Comparison of ENCODE assay signal across 10 cellular contexts in genomic region chr12:128794661-128795529, GRCh38. TPM values are rescaled to one million over a fixed set of nuclear protein-coding genes. Genes with fewer than 3 reads are reported as not detected.
DNase-seq lines count a peak whose midpoint lies in the region; ATAC-seq, FAIRE-seq and TF ChIP-seq lines count a peak whose summit lies in the region.
"Had no signal": no experiment of that assay in that cellular context is flagged by ENCODE, and none has a peak within 500 bp of the region (broad histone marks: within the 10 kb centered on the region; RNA-seq: fewer than 3 reads in every experiment).

No MANE protein-coding gene starts in this region.

- H3K4me1 Mint-ChIP-seq in GM23338, result peaks cover 4% of the 10 kb centered on the region; the same call in 1 of the 3 replicates

- peak overlapping the region; percentile 43 for H3K4me3 ChIP-seq in Loucy (ENCODE audit: low read length, poor library complexity, severe bottlenecking)
- no peak overlapping the region for H3K4me3 ChIP-seq in HepG2 (replicated peaks in 1 of 3; ENCODE audit: insufficient read depth in 1 of 3, low read depth in 2 of 3, low read length in 3 of 3)
- H3K4me3 ChIP-seq in GM23338, result no peak overlapping the region

- TF ChIP-seq POLR2A in GM12891 (IDR thresholded peaks at IDR 0.05; ENCODE audit: low read depth, low read length), result no peak
- TF ChIP-seq POLR2A in HepG2 (IDR thresholded peaks at IDR 0.05; ENCODE audit: insufficient read depth in 1 of 2, low read depth in 2 of 2, low read length in 2 of 2), result no peak

- H3K4me1 ChIP-seq in Loucy (ENCODE audit: insufficient read depth, low read length, poor library complexity, severe bottlenecking) (peaks cover 68% of the 10 kb centered on the region), HepG2 (ENCODE audit: insufficient read depth, low read length) (no peaks in the 10 kb centered on the region), GM23338 (ENCODE audit: insufficient read depth) (no peaks in the 10 kb centered on the region)

- TF ChIP-seq RAD21 in HepG2 (CRISPR knock-in tag; IDR thresholded peaks at IDR 0.05), result no peak

- peak overlapping the region; percentile 67 for H3K4me2 ChIP-seq in Loucy (ENCODE audit: low read depth, low read length, poor library complexity, severe bottlenecking)
- no peak overlapping the region for H3K4me2 ChIP-seq in HepG2 (ENCODE audit: low read depth, low read length)
- no peak overlapping the region for H3K4me2 ChIP-seq in GM23338

- TF ChIP-seq EP300 in HepG2 (IDR thresholded peaks at IDR 0.05; ENCODE audit: low read depth in 2 of 2, low read length in 2 of 2) (no peak), HepG2 (CRISPR knock-in tag; IDR thresholded peaks at IDR 0.05; ENCODE audit: borderline replicate concordance) (no peak)

- no peaks in the 10 kb centered on the region for H3K9me2 ChIP-seq in Loucy (replicated peaks; ENCODE audit: low read depth, low read length)
- H3K9me2 ChIP-seq in GM23338 (ENCODE audit: insufficient read depth), result no peaks in the 10 kb centered on the region

- peaks cover 4% of the 10 kb centered on the region for H3F3A ChIP-seq in Loucy (ENCODE audit: low read depth)
- H3F3A ChIP-seq in GM23338 (replicated peaks; ENCODE audit: low read depth), result no peaks in the 10 kb centered on the region

- H3K9me3 Mint-ChIP-seq in GM23338, result peaks cover 96% of the 10 kb centered on the region

- CTCF ChIA-PET in HepG2 (lab: Yijun Ruan, JAX; ENCODE audit: low intra/inter-chr PET ratio, low total read pairs), result no interaction called here

- intact Hi-C loops in HepG2 (cut with micrococcal nuclease; ENCODE audit: unreplicated experiment), result no loop called here

- H3K36me3 Mint-ChIP-seq in GM23338 (ENCODE audit: low read depth), result peaks cover 84% of the 10 kb centered on the region

- in situ Hi-C loops in HepG2 (cut with HindIII; ENCODE audit: extremely low pct_ligation_motif_present, low pct_unique_long_range_greater_than_20kb), result no loop called here

- FAIRE-seq in GM12891 (lab: Jason Lieb, UNC), result peak; percentile 94
- no peak for FAIRE-seq in HepG2 (lab: Jason Lieb, UNC)

- H3K36me3 ChIP-seq in Loucy (ENCODE audit: insufficient read depth, low read length), result peaks cover 73% of the 10 kb centered on the region
- H3K36me3 ChIP-seq in HepG2 (replicated peaks in 1 of 2; ENCODE audit: control insufficient read depth in 1 of 2, insufficient read depth in 2 of 2, low read length in 2 of 2), result peaks cover 36 to 61% of the 10 kb centered on the region in 2 experiments
- H3K36me3 ChIP-seq in GM23338 (ENCODE audit: insufficient read depth), result peaks cover 4% of the 10 kb centered on the region; the same call in 1 of the 2 replicates

- no TSS peak for BruUV-seq in HepG2 (replicated peaks; lab: Mats Ljungman, UMichigan)

- H3K9me3 ChIP-seq in Loucy (ENCODE audit: insufficient read depth, low read depth, low read length) (no peaks in the 10 kb centered on the region), HepG2 (ENCODE audit: low read length) (no peaks in the 10 kb centered on the region)

- peak overlapping the region; percentile 40 for H3K9ac ChIP-seq in Loucy (ENCODE audit: low read depth, low read length, poor library complexity, severe bottlenecking)
- H3K9ac ChIP-seq in HepG2 (ENCODE audit: insufficient read depth, low read depth, low read length), result no peak overlapping the region

- POLR2A ChIA-PET in HepG2 (lab: Yijun Ruan, JAX), result no interaction called here

- no peak overlapping the region for H3K27ac ChIP-seq in HepG2 (ENCODE audit: extremely low read length, insufficient read depth, low read length)
- H3K27ac ChIP-seq in GM23338 (ENCODE audit: low read depth), result no peak overlapping the region

- H3K79me2 ChIP-seq in Loucy (ENCODE audit: insufficient read depth, low read length), result no peaks in the 10 kb centered on the region
- H3K79me2 ChIP-seq in HepG2 (ENCODE audit: insufficient read depth, low read length), result no peaks in the 10 kb centered on the region
- H3K79me2 ChIP-seq in GM23338 (replicated peaks; ENCODE audit: insufficient read depth), result no peaks in the 10 kb centered on the region

- ATAC-seq in GM19467 (IDR thresholded peaks at IDR 0.05; ENCODE audit: unreplicated experiment), result peak; percentile 46
- no peak for ATAC-seq in HepG2
- no peak for ATAC-seq in GM23338

- H3K27me3 ChIP-seq in Loucy (ENCODE audit: insufficient read depth, low read length, poor library complexity, severe bottlenecking), result no peaks in the 10 kb centered on the region
- no peaks in the 10 kb centered on the region for H3K27me3 ChIP-seq in HepG2 (ENCODE audit: control insufficient read depth in 1 of 2, insufficient read depth in 2 of 2, low read length in 2 of 2)
- H3K27me3 ChIP-seq in GM23338 (ENCODE audit: insufficient read depth), result no peaks in the 10 kb centered on the region

- DNase-seq in GM12891 (ENCODE audit: insufficient read length, low spot score) (no peak), HepG2 (ENCODE audit: low spot score) (no peak), NOMO-1 (lab: John Stamatoyannopoulos, UW; ENCODE audit: unreplicated experiment in 2 of 2) (no peak), GM23338 (ENCODE audit: low spot score) (no peak), retina (no peak), NCI-H526 treated with DMSO at 0.1 percent for 48 hours (lab: John Stamatoyannopoulos, UW) (no peak)
- DNase-seq: NCI-H2171 treated with DMSO at 0.1 percent for 48 hours had no signal

- H4K20me1 ChIP-seq in Loucy (ENCODE audit: insufficient read depth, low read length, poor library complexity, severe bottlenecking), result no peaks in the 10 kb centered on the region
- H4K20me1 ChIP-seq in HepG2 (ENCODE audit: insufficient read depth, low read length), result 0 out of 2 replicates have a peak, but pooled peaks cover 3% of the 10 kb centered on the region
- no peaks in the 10 kb centered on the region for H4K20me1 ChIP-seq in GM23338 (replicated peaks; ENCODE audit: insufficient read depth)

- no peak overlapping the region for H3K4me3 Mint-ChIP-seq in GM23338

- H2AFZ ChIP-seq in Loucy (ENCODE audit: low read length) (no peak overlapping the region), HepG2 (ENCODE audit: low read length) (no peak overlapping the region), GM23338 (no peak overlapping the region)

- TF ChIP-seq CTCF in Loucy (conservative IDR thresholded peaks at IDR 0.05; ENCODE audit: low read length) (no peak), HepG2 (CRISPR knock-in tag; IDR thresholded peaks at IDR 0.05) (no peak), GM23338 (conservative IDR thresholded peaks at IDR 0.05; ENCODE audit: low read depth in 2 of 2) (no peak)

- WGBS in HepG2 (ENCODE audit: low lambda C conversion rate), result 81% methylated on average over 19 of the region's 20 CpGs

- no peak overlapping the region for H3K27ac Mint-ChIP-seq in GM23338

- H3K27me3 Mint-ChIP-seq in GM23338 (ENCODE audit: insufficient read depth, low read depth, poor library complexity), result peaks cover 2% of the 10 kb centered on the region

RNA-seq across cellular contexts. Expression of gene SLC15A4, which starts 28.9 kb away (rescaled TPM):
- polyA plus RNA-seq in GM12891 (2012; ENCODE audit: low read depth, missing spikeins), result 50.8 TPM
- 8.2 and 17.3 TPM in 2 replicates for total RNA-seq in HepG2 (2016; rRNA removed; fragmentation: Illumina TruSeq; extraction: Trizol)
- total RNA-seq in HepG2 (2016; cell fraction: cytosol; rRNA removed; fragmentation: Illumina TruSeq; extraction: Trizol; ENCODE audit: low read depth), result 21.9 and 22.2 TPM in 2 replicates
- total RNA-seq in HepG2 (2016; cell fraction: insoluble cytoplasmic fraction; rRNA removed; fragmentation: Illumina TruSeq; extraction: Trizol), result 8.5 and 19.3 TPM in 2 replicates
- total RNA-seq in HepG2 (2016; cell fraction: membrane; rRNA removed; fragmentation: Illumina TruSeq; extraction: Trizol), result 11.6 and 11.8 TPM in 2 replicates
- total RNA-seq in HepG2 (2016; cell fraction: nucleus; rRNA removed; fragmentation: Illumina TruSeq; extraction: Trizol), result 26.9 and 28.3 TPM in 2 replicates
- polyA plus RNA-seq in HepG2 (2011; rRNA removed) (22.7 and 25.8 TPM in 2 replicates), GM23338 (2016; fragmentation: Nextera tagmentation; extraction: Ambion mirVana) (6.7 and 7.7 TPM in 2 replicates)
- 15.4 and 23.5 TPM in 2 replicates for polyA plus RNA-seq in HepG2 (2011; cell fraction: cytosol; rRNA removed)
- polyA plus RNA-seq in HepG2 (2011; cell fraction: nucleus; rRNA removed), result 21.1 and 23.8 TPM in 2 replicates
- 13.2 and 17.3 TPM in 2 replicates for polyA plus RNA-seq in HepG2 (2012)
- polyA plus RNA-seq in HepG2 (2016; cell fraction: cytosol; fragmentation: Illumina TruSeq; extraction: Trizol; ENCODE audit: low read depth), result 2.0 and 2.3 TPM in 2 replicates
- 6.8 and 7.6 TPM in 2 replicates for polyA plus RNA-seq in HepG2 (2016; cell fraction: insoluble cytoplasmic fraction; fragmentation: Illumina TruSeq; extraction: Trizol; ENCODE audit: low read depth)
- polyA plus RNA-seq in HepG2 (2016; cell fraction: membrane; fragmentation: Illumina TruSeq; extraction: Trizol; ENCODE audit: low read depth), result 3.5 and 4.1 TPM in 2 replicates
- polyA plus RNA-seq in HepG2 (2016; cell fraction: nucleus; fragmentation: Illumina TruSeq; extraction: Trizol; ENCODE audit: insufficient read depth, low read depth), result 28.4 and 32.6 TPM in 2 replicates
- 47.4 and 97.4 TPM in 2 replicates for polyA minus RNA-seq in HepG2 (2011; rRNA and poly(A)+ RNA removed; ENCODE audit: low replicate concordance)
- polyA minus RNA-seq in HepG2 (2011; cell fraction: cytosol; rRNA and poly(A)+ RNA removed), result 23.1 and 28.7 TPM in 2 replicates
- polyA minus RNA-seq in HepG2 (2011; cell fraction: nucleus; rRNA and poly(A)+ RNA removed), result 45.4 and 58.3 TPM in 2 replicates
- total RNA-seq in GM23338 (2014; rRNA removed; shearing (Covaris generic)), result 27.1 and 30.3 TPM in 2 replicates

RNA-seq across cellular contexts. Expression of gene GLT1D1, which starts 58.4 kb away (rescaled TPM):
- 30.3 TPM for polyA plus RNA-seq in GM12891 (2012; ENCODE audit: low read depth, missing spikeins)
- total RNA-seq in HepG2 (2016; rRNA removed; fragmentation: Illumina TruSeq; extraction: Trizol), result 0.09 TPM in 1 of 2 replicates, not detected in the other
- total RNA-seq in HepG2 (2016; cell fraction: cytosol; rRNA removed; fragmentation: Illumina TruSeq; extraction: Trizol; ENCODE audit: low read depth), result not detected in 2 replicates
- total RNA-seq in HepG2 (2016; cell fraction: insoluble cytoplasmic fraction; rRNA removed; fragmentation: Illumina TruSeq; extraction: Trizol), result not detected in 2 replicates
- not detected in 2 replicates for total RNA-seq in HepG2 (2016; cell fraction: membrane; rRNA removed; fragmentation: Illumina TruSeq; extraction: Trizol)
- total RNA-seq in HepG2 (2016; cell fraction: nucleus; rRNA removed; fragmentation: Illumina TruSeq; extraction: Trizol), result not detected in 2 replicates
- polyA plus RNA-seq in HepG2 (2011; rRNA removed) (0.17 and 0.24 TPM in 2 replicates), GM23338 (2016; fragmentation: Nextera tagmentation; extraction: Ambion mirVana) (1.4 and 1.9 TPM in 2 replicates)
- polyA plus RNA-seq in HepG2 (2011; cell fraction: cytosol; rRNA removed), result 0.12 and 0.24 TPM in 2 replicates
- 0.10 TPM in 1 of 2 replicates, not detected in the other for polyA plus RNA-seq in HepG2 (2011; cell fraction: nucleus; rRNA removed)
- polyA plus RNA-seq in HepG2 (2012), result 0.20 and 0.48 TPM in 2 replicates
- polyA plus RNA-seq in HepG2 (2016; cell fraction: cytosol; fragmentation: Illumina TruSeq; extraction: Trizol; ENCODE audit: low read depth), result 0.06 TPM in 1 of 2 replicates, not detected in the other
- polyA plus RNA-seq in HepG2 (2016; cell fraction: insoluble cytoplasmic fraction; fragmentation: Illumina TruSeq; extraction: Trizol; ENCODE audit: low read depth), result 0.11 TPM in 1 of 2 replicates, not detected in the other
- polyA plus RNA-seq in HepG2 (2016; cell fraction: membrane; fragmentation: Illumina TruSeq; extraction: Trizol; ENCODE audit: low read depth), result 0.06 and 0.15 TPM in 2 replicates
- not detected in 2 replicates for polyA plus RNA-seq in HepG2 (2016; cell fraction: nucleus; fragmentation: Illumina TruSeq; extraction: Trizol; ENCODE audit: insufficient read depth, low read depth)
- polyA minus RNA-seq in HepG2 (2011; rRNA and poly(A)+ RNA removed; ENCODE audit: low replicate concordance), result 0.04 and 0.07 TPM in 2 replicates
- not detected in 2 replicates for polyA minus RNA-seq in HepG2 (2011; cell fraction: cytosol; rRNA and poly(A)+ RNA removed)
- polyA minus RNA-seq in HepG2 (2011; cell fraction: nucleus; rRNA and poly(A)+ RNA removed), result 0.12 TPM in 1 of 2 replicates, not detected in the other
- 4.4 and 5.9 TPM in 2 replicates for total RNA-seq in GM23338 (2014; rRNA removed; shearing (Covaris generic))
- total RNA-seq: osteoblast had no signal
